ENCODE assay signal across 23 cellular contexts in the genomic region with DNA sequence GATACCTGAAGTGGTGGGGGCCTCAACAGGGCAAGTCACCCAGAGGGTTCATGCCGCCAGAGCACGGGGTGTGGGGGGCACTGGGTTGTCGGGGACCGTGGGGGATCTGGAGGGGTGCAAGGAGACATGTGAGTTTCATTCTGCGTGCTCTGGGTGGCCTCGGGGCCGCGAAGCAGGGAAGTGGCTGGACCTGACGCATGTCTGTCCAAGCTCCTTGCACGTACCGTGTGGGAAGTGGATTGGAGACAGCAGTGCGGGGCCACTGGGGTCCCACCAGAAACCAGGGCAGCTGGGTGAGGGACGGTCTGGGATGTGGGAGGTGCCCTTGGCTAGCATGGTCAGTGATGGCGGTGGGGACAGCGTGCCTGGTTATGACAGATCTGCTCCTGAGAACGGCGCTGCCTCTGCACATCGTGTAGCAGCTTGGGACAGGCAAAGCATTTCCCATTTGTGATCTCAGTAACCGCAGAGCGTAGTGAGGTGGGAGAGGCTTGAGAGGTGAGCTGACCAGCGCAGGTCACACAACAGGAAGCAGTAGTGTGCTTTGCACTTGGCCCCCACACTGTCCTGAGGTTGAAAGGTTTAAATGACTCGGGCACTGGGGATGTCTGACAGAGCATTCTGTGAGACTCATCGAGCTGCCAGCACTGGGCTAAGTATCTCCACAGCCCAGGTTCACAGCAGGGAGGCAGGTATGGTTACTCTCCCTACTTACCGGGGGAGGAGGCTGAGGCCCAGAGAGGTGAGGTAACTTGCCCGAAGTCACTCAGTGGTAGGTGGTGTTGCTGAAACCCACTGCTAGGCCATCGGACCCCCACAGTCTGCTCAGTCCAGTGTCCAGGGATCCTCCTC.
A peak's percentile ranks its signal among the peaks of the same experiment; 100 is the strongest.
DNase-seq lines count a peak whose midpoint lies in the region; ATAC-seq and TF ChIP-seq lines count a peak whose summit lies in the region.
"Had no signal": no experiment of that assay in that cellular context is flagged by ENCODE, and none has a peak within 500 bp of the region (broad histone marks: within the 10 kb centered on the region; RNA-seq: fewer than 3 reads in every experiment).

No MANE protein-coding gene starts in this region.

- H3K9me3 Mint-ChIP-seq in T-helper 2 cell treated with Interferon-gamma antibody and Interleukin-4, amounts not matched to agents 5 μg/mL and 100 μg/mL, for 36 hours: no peaks in the 10 kb centered on the region
- no peaks in the 10 kb centered on the region for H3K9me3 Mint-ChIP-seq in immature natural killer cell
- no peaks in the 10 kb centered on the region for H3K9me3 Mint-ChIP-seq in stimulated activated effector memory CD8-positive, alpha-beta T cell treated with anti-CD3 and anti-CD28 coated beads, Interleukin-12 subunit alpha, Interleukin-12 subunit beta, amount 100 ng/mL, for 72 hours
- H3K9me3 Mint-ChIP-seq: activated B cell treated with CpG ODN at 0.5 μM for 24 hours; CD4-positive, CD25-positive, alpha-beta regulatory T cell had no signal

- intact Hi-C loops in left cardiac atrium (cut with DNase I): loop anchor here in 1 of 2 donors (5.0 to 10.0 kb wide), 2 partner anchors 63 to 101 kb away; no protein-coding TSS in a partner anchor

- H3K4me1 ChIP-seq in right atrium auricular region: peaks cover 0 to 79% of the 10 kb centered on the region in 2 donors

- peaks cover 53% of the 10 kb centered on the region for H3K4me1 Mint-ChIP-seq in T-helper 2 cell treated with Interferon-gamma antibody and Interleukin-4, amounts not matched to agents 5 μg/mL and 100 μg/mL, for 36 hours (ENCODE audit: low read depth)
- H3K4me1 Mint-ChIP-seq in immature natural killer cell: peaks cover 33 to 59% of the 10 kb centered on the region in 2 donors
- peaks cover 23% of the 10 kb centered on the region for H3K4me1 Mint-ChIP-seq in stimulated activated effector memory CD8-positive, alpha-beta T cell treated with anti-CD3 and anti-CD28 coated beads, Interleukin-12 subunit alpha, Interleukin-12 subunit beta, amount 100 ng/mL, for 72 hours

- peaks cover 7% of the 10 kb centered on the region for H3K36me3 Mint-ChIP-seq in T-helper 2 cell treated with Interferon-gamma antibody and Interleukin-4, amounts not matched to agents 5 μg/mL and 100 μg/mL, for 36 hours (ENCODE audit: low read depth)
- H3K36me3 Mint-ChIP-seq in immature natural killer cell: peaks cover 0 to 5% (median 0%) of the 10 kb centered on the region in 3 donors
- H3K36me3 Mint-ChIP-seq in stimulated activated effector memory CD8-positive, alpha-beta T cell treated with anti-CD3 and anti-CD28 coated beads, Interleukin-12 subunit alpha, Interleukin-12 subunit beta, amount 100 ng/mL, for 72 hours: no peaks in the 10 kb centered on the region

- no peaks in the 10 kb centered on the region for H3K27me3 ChIP-seq in right atrium auricular region
- H3K27me3 ChIP-seq: upper lobe of left lung had no signal

- H3K4me3 Mint-ChIP-seq in T-helper 2 cell treated with Interferon-gamma antibody and Interleukin-4, amounts not matched to agents 5 μg/mL and 100 μg/mL, for 36 hours: no peak overlapping the region
- peak overlapping the region in 1 of 5 donors; percentile 62 for H3K4me3 Mint-ChIP-seq in immature natural killer cell
- H3K4me3 Mint-ChIP-seq in stimulated activated effector memory CD8-positive, alpha-beta T cell treated with anti-CD3 and anti-CD28 coated beads, Interleukin-12 subunit alpha, Interleukin-12 subunit beta, amount 100 ng/mL, for 72 hours: no peak overlapping the region
- H3K4me3 Mint-ChIP-seq: activated B cell treated with CpG ODN at 0.5 μM for 24 hours; CD4-positive, CD25-positive, alpha-beta regulatory T cell had no signal

- no peak overlapping the region for H3K4me3 ChIP-seq in right atrium auricular region
- H3K4me3 ChIP-seq: mucosa of descending colon, upper lobe of left lung had no signal

- no peaks in the 10 kb centered on the region for H3K9me3 ChIP-seq in right atrium auricular region
- H3K9me3 ChIP-seq: mucosa of descending colon, upper lobe of left lung had no signal

- no peak for ATAC-seq in left cardiac atrium
- ATAC-seq in stimulated activated effector memory CD8-positive, alpha-beta T cell treated with anti-CD3 and anti-CD28 coated beads, Interleukin-12 subunit alpha, Interleukin-12 subunit beta, amount 100 ng/mL, for 72 hours: peak; percentile 16
- ATAC-seq: mucosa of descending colon had no signal

- no peaks in the 10 kb centered on the region for H3K27me3 Mint-ChIP-seq in T-helper 2 cell treated with Interferon-gamma antibody and Interleukin-4, amounts not matched to agents 5 μg/mL and 100 μg/mL, for 36 hours (ENCODE audit: low read depth)
- peaks cover 0 to 7% (median 0%) of the 10 kb centered on the region in 3 donors for H3K27me3 Mint-ChIP-seq in immature natural killer cell (ENCODE audit: low read depth in 3 of 3)
- H3K27me3 Mint-ChIP-seq: activated B cell treated with CpG ODN at 0.5 μM for 24 hours; CD4-positive, CD25-positive, alpha-beta regulatory T cell had no signal

- peak overlapping the region; percentile 6 to 40 for H3K27ac ChIP-seq in right atrium auricular region
- H3K27ac ChIP-seq: 22Rv1, upper lobe of left lung had no signal

- no peak for DNase-seq in T-helper 2 cell treated with Interferon-gamma antibody and Interleukin-4, amounts not matched to agents 5 μg/mL and 100 μg/mL, for 36 hours (ENCODE audit: low spot score)
- DNase-seq in T-helper 2 cell (no peak), right atrium auricular region (ENCODE audit: low spot score) (no peak), left cardiac atrium (no peak), immature natural killer cell (peak in 1 of 3 donors; percentile 10), NCI-H2029 (lab: John Stamatoyannopoulos, UW) (no peak), epidermal melanocyte (ENCODE audit: insufficient read length, low spot score) (no peak)
- DNase-seq in stimulated activated effector memory CD8-positive, alpha-beta T cell treated with anti-CD3 and anti-CD28 coated beads, Interleukin-12 subunit alpha, Interleukin-12 subunit beta, amount 100 ng/mL, for 72 hours (ENCODE audit: low spot score in 2 of 2): no peak
- DNase-seq: activated B cell treated with CpG ODN at 0.5 μM for 24 hours; activated naive CD4-positive, alpha-beta T cell treated with Interleukin-2 at 50 U/mL for 16 hours; activated T-cell treated with anti-CD3 and anti-CD28 coated beads, Interleukin-2, amount 50 U/mL, for 48 hours; CD4-positive, CD25-positive, alpha-beta regulatory T cell; MM.1S; mucosa of descending colon; NCI-H1417; NCI-H2107; NCI-H446; NCI-H82; OCI-M1; SHP77; T1000; upper lobe of left lung had no signal

- peak overlapping the region; percentile 45 for H3K27ac Mint-ChIP-seq in T-helper 2 cell treated with Interferon-gamma antibody and Interleukin-4, amounts not matched to agents 5 μg/mL and 100 μg/mL, for 36 hours
- H3K27ac Mint-ChIP-seq in immature natural killer cell: peak overlapping the region in 4 of 6 donors; percentile 23 to 77 (median 52)
- peak overlapping the region; percentile 32 for H3K27ac Mint-ChIP-seq in stimulated activated effector memory CD8-positive, alpha-beta T cell treated with anti-CD3 and anti-CD28 coated beads, Interleukin-12 subunit alpha, Interleukin-12 subunit beta, amount 100 ng/mL, for 72 hours
- H3K27ac Mint-ChIP-seq: activated B cell treated with CpG ODN at 0.5 μM for 24 hours had no signal

- TF ChIP-seq CTCF in right atrium auricular region (IDR thresholded peaks at IDR 0.05): no peak

- H3K36me3 ChIP-seq in right atrium auricular region: no peaks in the 10 kb centered on the region
- H3K36me3 ChIP-seq: upper lobe of left lung had no signal
